ENCODE assay signal across 10 cellular contexts in the genomic region with DNA sequence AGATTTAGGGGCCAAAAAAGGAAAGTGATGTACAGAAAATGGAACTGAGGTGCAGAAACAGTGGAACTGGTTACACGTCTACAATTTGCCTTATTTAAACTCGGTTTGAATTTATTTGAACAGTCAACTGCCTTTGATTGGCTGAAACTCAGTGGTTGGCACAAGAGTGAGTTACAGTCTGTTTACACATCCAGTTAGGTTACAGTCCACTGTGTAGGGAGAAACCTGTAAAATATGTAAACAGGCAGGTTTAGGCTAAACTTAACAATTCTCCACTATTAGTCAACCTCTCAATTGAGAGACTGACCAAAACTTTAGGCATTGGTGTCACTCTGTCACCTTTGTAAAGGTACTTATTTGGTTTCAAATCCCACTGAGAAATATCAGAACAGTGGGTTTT. TPM values are rescaled to one million over a fixed set of nuclear protein-coding genes. Genes with fewer than 3 reads are reported as not detected.
"Had no signal": no experiment of that assay in that cellular context is flagged by ENCODE, and none has a peak within 500 bp of the region (broad histone marks: within the 10 kb centered on the region; RNA-seq: fewer than 3 reads in every experiment).

No MANE protein-coding gene starts in this region.

- DNase-seq: GM23248, GOT3, H7, HFFc6, KBM-7 had no signal

- H3K27me3 Mint-ChIP-seq: IgD-negative memory B cell had no signal

- H2AFZ ChIP-seq: GM23248 had no signal

- H3K9me3 ChIP-seq: HAP-1 had no signal

- H3K36me3 ChIP-seq: HAP-1 had no signal

- H3K9ac ChIP-seq: GM23248 had no signal

- H3K27ac ChIP-seq: GM23248, HL-60 had no signal

- H3K36me3 Mint-ChIP-seq: IgD-negative memory B cell had no signal

- H3K4me1 Mint-ChIP-seq: IgD-negative memory B cell had no signal

- H3K4me3 ChIP-seq: GM23248, HAP-1 had no signal

- ATAC-seq: HCT116 had no signal

- H3K27ac Mint-ChIP-seq: HFFc6, IgD-negative memory B cell had no signal

- H3K4me3 Mint-ChIP-seq: HFFc6, IgD-negative memory B cell had no signal

RNA-seq across cellular contexts. Expression of a gene that starts 40.3 kb away (rescaled TPM):
- total RNA-seq: H4 had no signal
- polyA plus RNA-seq: IgD-negative memory B cell had no signal
